In the genomic region with DNA sequence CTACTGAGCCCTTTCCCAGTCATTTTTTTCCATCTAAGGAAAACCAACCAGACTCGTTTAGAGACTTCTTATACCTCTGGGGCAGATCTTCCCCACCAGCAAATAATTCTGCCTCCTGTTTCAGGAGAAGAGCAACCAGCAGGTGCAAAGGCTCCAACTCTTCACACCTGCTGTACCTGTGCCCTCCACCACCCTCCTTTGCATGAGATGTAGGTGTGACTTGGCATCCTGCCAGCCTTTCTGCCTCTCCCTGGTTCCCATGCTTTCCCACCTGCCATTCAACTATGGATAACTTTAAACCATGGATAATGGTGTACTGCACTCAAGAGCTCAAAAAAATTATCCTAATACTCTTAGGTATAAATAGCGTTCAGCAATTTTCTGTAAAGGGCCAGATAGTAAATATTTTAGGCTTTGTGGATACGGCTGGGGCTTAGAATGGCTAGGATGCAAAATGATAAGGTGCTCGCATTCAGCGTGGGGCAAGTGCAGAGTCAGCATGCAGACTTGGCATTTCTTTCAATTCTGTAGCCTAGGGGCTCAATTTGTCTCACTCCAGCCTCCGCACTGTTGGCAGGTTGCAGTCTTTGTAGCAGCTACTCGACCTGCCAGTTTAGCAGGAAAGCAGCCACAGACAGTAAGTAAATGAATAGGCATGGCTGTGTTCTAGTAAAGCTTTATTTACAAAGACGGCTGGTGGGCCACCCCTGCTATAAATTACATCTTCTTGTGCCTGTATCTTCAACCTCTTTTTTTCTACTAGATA, we compare ENCODE assay signal across 12 cellular contexts.
A peak's percentile ranks its signal among the peaks of the same experiment; 100 is the strongest.
DNase-seq lines count a peak whose midpoint lies in the region; ATAC-seq lines count a peak whose summit lies in the region.
"Had no signal": no experiment of that assay in that cellular context is flagged by ENCODE, and none has a peak within 500 bp of the region (broad histone marks: within the 10 kb centered on the region; RNA-seq: fewer than 3 reads in every experiment).

No MANE protein-coding gene starts in this region.

- ATAC-seq in left colon: peak; percentile 76
- ATAC-seq in sciatic nerve: no peak
- no peak for ATAC-seq in HG03139 (IDR thresholded peaks at IDR 0.05; ENCODE audit: unreplicated experiment)
- ATAC-seq: left lung had no signal

- intact Hi-C loops in left colon (cut with DNase I, micrococcal nuclease): no loop called here
- intact Hi-C loops in sciatic nerve (cut with DNase I): no loop called here

- DNase-seq in DMS79 treated with DMSO at 0.1 percent for 48 hours (lab: John Stamatoyannopoulos, UW): peak; percentile 55
- DNase-seq in NCI-H187 (lab: John Stamatoyannopoulos, UW): peak; percentile 69 to 77
- peak; percentile 93 for DNase-seq in NCI-H748 treated with DMSO at 0.1 percent for 48 hours (lab: John Stamatoyannopoulos, UW)
- peak; percentile 47 to 69 for DNase-seq in left colon
- DNase-seq in NOMO-1 treated with dmso at 0.1 percent for 144 hours (lab: John Stamatoyannopoulos, UW; ENCODE audit: unreplicated experiment): no peak
- DNase-seq in sciatic nerve (ENCODE audit: low spot score): no peak
- no peak for DNase-seq in stimulated activated naive CD4-positive, alpha-beta T cell (lab: John Stamatoyannopoulos, UW)
- DNase-seq: EL, hippocampal formation, left lung, NCI-H226 had no signal

Comparison
In these comparisons a context has a peak if more than half of its experiments do, and no peak if none do; other contexts are left out.
1. DNase-seq: peak in DMS79 treated with DMSO at 0.1 percent for 48 hours (single experiment), NCI-H187 (2 of 2), NCI-H748 treated with DMSO at 0.1 percent for 48 hours (single experiment) and left colon (2 of 2); none in NOMO-1 treated with dmso at 0.1 percent for 144 hours (single experiment), sciatic nerve (single experiment) and stimulated activated naive CD4-positive, alpha-beta T cell (0 of 6).